In the genomic region with DNA sequence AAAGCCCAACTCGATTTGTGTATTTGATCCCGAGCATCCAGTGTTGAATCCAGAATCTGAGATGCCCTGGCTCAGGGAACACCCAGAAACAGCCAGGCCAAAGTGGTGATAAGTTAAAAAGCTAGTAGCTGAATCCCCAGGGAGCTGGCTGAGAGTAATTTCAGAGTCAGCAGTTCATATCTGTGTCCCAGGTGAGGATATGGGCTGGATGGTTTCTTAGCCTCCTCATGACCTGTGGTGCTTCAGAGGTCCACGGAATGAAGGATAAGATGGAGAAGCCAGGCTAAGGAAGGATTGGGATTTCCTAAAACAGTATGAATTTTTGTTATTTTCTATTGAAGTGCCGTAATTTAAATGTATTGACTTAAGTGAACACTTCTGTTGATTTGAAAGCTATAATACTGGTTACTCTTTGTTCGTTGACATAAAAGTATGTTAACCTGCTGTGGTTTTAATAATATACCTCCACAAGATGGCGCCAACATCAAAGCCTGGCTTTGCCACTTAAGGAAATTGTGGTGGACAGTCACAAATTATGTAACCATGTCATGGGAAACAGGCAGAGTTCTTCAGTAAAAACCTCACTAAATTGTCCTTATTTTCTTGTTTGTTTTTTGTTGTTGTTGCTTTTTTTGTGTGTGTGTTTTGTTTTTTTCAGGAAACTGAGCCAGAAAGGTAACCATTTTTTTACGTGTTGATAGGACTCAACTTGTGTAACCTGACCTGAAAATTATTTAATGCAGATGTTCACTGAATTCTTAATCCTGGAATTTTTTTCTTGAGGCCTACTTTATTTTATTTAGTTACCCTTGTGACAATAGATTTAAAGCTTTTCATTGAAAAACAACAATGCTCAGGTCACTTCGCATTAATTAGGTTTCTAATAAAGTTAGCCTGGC, we compare ENCODE assay signal across 1 cellular context.
TF ChIP-seq lines count a peak whose summit lies in the region.

No MANE protein-coding gene starts in this region.

TF ChIP-seq in HepG2, 621 proteins besides CTCF, POLR2A, EP300 and RAD21 (continued from another document):
- TF ChIP-seq, protein P1, sequence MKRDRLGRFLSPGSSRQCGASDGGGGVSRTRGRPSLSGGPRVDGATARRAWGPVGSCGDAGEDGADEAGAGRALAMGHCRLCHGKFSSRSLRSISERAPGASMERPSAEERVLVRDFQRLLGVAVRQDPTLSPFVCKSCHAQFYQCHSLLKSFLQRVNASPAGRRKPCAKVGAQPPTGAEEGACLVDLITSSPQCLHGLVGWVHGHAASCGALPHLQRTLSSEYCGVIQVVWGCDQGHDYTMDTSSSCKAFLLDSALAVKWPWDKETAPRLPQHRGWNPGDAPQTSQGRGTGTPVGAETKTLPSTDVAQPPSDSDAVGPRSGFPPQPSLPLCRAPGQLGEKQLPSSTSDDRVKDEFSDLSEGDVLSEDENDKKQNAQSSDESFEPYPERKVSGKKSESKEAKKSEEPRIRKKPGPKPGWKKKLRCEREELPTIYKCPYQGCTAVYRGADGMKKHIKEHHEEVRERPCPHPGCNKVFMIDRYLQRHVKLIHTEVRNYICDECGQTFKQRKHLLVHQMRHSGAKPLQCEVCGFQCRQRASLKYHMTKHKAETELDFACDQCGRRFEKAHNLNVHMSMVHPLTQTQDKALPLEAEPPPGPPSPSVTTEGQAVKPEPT (CRISPR knock-in tag; IDR thresholded peaks at IDR 0.05; ENCODE audit: low read depth): no peak
- peak; percentile 89 for TF ChIP-seq STAG1 (CRISPR knock-in tag; IDR thresholded peaks at IDR 0.05)
- TF ChIP-seq ZNF296 (CRISPR knock-in tag; conservative IDR thresholded peaks at IDR 0.05): no peak
- peak; percentile 80 for TF ChIP-seq MIXL1 (CRISPR knock-in tag; IDR thresholded peaks at IDR 0.05)
- peak; percentile 38; the same call in 1 of the 2 replicates for TF ChIP-seq GATAD2A (CRISPR knock-in tag; IDR thresholded peaks at IDR 0.05)
- no peak for TF ChIP-seq PCBP1 (IDR thresholded peaks at IDR 0.05; ENCODE audit: borderline replicate concordance, low read depth, low read length)
- TF ChIP-seq, protein P2, sequence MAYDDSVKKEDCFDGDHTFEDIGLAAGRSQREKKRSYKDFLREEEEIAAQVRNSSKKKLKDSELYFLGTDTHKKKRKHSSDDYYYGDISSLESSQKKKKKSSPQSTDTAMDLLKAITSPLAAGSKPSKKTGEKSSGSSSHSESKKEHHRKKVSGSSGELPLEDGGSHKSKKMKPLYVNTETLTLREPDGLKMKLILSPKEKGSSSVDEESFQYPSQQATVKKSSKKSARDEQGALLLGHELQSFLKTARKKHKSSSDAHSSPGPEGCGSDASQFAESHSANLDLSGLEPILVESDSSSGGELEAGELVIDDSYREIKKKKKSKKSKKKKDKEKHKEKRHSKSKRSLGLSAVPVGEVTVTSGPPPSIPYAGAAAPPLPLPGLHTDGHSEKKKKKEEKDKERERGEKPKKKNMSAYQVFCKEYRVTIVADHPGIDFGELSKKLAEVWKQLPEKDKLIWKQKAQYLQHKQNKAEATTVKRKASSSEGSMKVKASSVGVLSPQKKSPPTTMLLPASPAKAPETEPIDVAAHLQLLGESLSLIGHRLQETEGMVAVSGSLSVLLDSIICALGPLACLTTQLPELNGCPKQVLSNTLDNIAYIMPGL (CRISPR knock-in tag; IDR thresholded peaks at IDR 0.05; ENCODE audit: borderline replicate concordance in 1 of 2, low read depth in 1 of 2): peak in 1 of 2 experiments; percentile 35; a peak in 1 of 4 replicates
- TF ChIP-seq, protein P3, sequence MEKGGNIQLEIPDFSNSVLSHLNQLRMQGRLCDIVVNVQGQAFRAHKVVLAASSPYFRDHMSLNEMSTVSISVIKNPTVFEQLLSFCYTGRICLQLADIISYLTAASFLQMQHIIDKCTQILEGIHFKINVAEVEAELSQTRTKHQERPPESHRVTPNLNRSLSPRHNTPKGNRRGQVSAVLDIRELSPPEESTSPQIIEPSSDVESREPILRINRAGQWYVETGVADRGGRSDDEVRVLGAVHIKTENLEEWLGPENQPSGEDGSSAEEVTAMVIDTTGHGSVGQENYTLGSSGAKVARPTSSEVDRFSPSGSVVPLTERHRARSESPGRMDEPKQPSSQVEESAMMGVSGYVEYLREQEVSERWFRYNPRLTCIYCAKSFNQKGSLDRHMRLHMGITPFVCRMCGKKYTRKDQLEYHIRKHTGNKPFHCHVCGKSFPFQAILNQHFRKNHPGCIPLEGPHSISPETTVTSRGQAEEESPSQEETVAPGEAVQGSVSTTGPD (CRISPR knock-in tag; IDR thresholded peaks at IDR 0.05): no peak
- TF ChIP-seq MBNL3 (CRISPR knock-in tag; conservative IDR thresholded peaks at IDR 0.05): no peak
- TF ChIP-seq, protein P4, sequence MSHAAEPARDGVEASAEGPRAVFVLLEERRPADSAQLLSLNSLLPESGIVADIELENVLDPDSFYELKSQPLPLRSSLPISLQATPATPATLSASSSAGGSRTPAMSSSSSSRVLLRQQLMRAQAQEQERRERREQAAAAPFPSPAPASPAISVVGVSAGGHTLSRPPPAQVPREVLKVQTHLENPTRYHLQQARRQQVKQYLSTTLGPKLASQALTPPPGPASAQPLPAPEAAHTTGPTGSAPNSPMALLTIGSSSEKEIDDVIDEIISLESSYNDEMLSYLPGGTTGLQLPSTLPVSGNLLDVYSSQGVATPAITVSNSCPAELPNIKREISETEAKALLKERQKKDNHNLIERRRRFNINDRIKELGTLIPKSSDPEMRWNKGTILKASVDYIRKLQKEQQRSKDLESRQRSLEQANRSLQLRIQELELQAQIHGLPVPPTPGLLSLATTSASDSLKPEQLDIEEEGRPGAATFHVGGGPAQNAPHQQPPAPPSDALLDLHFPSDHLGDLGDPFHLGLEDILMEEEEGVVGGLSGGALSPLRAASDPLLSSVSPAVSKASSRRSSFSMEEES (CRISPR knock-in tag; IDR thresholded peaks at IDR 0.05): 0 out of 2 replicates have a peak, but pooled peaks have one; percentile 26
- TF ChIP-seq ZEB1 (IDR thresholded peaks at IDR 0.05; ENCODE audit: insufficient replicate concordance, low read depth): no peak
- no peak for TF ChIP-seq BRD4 (CRISPR knock-in tag; IDR thresholded peaks at IDR 0.05)
- TF ChIP-seq SRSF1 (optimal IDR thresholded peaks at IDR 0.05; ENCODE audit: low read depth, low read length): no peak
- peak; percentile 64 for TF ChIP-seq CEBPG (CRISPR knock-in tag; IDR thresholded peaks at IDR 0.05)
- TF ChIP-seq, protein P5, sequence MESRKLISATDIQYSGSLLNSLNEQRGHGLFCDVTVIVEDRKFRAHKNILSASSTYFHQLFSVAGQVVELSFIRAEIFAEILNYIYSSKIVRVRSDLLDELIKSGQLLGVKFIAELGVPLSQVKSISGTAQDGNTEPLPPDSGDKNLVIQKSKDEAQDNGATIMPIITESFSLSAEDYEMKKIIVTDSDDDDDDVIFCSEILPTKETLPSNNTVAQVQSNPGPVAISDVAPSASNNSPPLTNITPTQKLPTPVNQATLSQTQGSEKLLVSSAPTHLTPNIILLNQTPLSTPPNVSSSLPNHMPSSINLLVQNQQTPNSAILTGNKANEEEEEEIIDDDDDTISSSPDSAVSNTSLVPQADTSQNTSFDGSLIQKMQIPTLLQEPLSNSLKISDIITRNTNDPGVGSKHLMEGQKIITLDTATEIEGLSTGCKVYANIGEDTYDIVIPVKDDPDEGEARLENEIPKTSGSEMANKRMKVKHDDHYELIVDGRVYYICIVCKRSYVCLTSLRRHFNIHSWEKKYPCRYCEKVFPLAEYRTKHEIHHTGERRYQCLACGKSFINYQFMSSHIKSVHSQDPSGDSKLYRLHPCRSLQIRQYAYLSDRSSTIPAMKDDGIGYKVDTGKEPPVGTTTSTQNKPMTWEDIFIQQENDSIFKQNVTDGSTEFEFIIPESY (CRISPR knock-in tag; IDR thresholded peaks at IDR 0.05): no peak
- TF ChIP-seq ZNF570 (CRISPR knock-in tag; IDR thresholded peaks at IDR 0.05; ENCODE audit: borderline replicate concordance): no peak
- TF ChIP-seq KDM5B (CRISPR knock-in tag; IDR thresholded peaks at IDR 0.05; ENCODE audit: borderline replicate concordance): no peak
- TF ChIP-seq ZFP1 (CRISPR knock-in tag; IDR thresholded peaks at IDR 0.05): no peak
- no peak for TF ChIP-seq MAZ (IDR thresholded peaks at IDR 0.05; ENCODE audit: borderline replicate concordance, low read depth, low read length)
- TF ChIP-seq MAZ (CRISPR knock-in tag; IDR thresholded peaks at IDR 0.05; ENCODE audit: low read depth): no peak
- TF ChIP-seq ZNF510 (CRISPR knock-in tag; IDR thresholded peaks at IDR 0.05; ENCODE audit: low read depth): no peak
- peak; percentile 80 for TF ChIP-seq SRF (IDR thresholded peaks at IDR 0.05; ENCODE audit: low read depth, low read length)
- TF ChIP-seq NONO (IDR thresholded peaks at IDR 0.05): no peak
- TF ChIP-seq NONO (CRISPR knock-in tag; conservative IDR thresholded peaks at IDR 0.05): no peak
- TF ChIP-seq MATR3 (CRISPR knock-in tag; IDR thresholded peaks at IDR 0.05): no peak
- TF ChIP-seq, protein P6, sequence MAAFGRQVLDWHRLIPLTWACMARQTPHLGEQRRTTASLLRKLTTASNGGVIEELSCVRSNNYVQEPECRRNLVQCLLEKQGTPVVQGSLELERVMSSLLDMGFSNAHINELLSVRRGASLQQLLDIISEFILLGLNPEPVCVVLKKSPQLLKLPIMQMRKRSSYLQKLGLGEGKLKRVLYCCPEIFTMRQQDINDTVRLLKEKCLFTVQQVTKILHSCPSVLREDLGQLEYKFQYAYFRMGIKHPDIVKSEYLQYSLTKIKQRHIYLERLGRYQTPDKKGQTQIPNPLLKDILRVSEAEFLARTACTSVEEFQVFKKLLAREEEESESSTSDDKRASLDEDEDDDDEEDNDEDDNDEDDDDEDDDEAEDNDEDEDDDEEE (CRISPR knock-in tag; IDR thresholded peaks at IDR 0.05): no peak
- TF ChIP-seq SMARCE1 (IDR thresholded peaks at IDR 0.05; ENCODE audit: borderline replicate concordance): no peak
- no peak for TF ChIP-seq TAF15 (IDR thresholded peaks at IDR 0.05; ENCODE audit: low read depth, low read length, poor library complexity, severe bottlenecking)
- 0 out of 2 replicates have a peak, but pooled peaks have one; percentile 38 for TF ChIP-seq RBFOX2 (IDR thresholded peaks at IDR 0.05; ENCODE audit: low read depth, low read length)
- TF ChIP-seq ZNF678 (CRISPR knock-in tag; IDR thresholded peaks at IDR 0.05): no peak
- TF ChIP-seq KDM3A (CRISPR knock-in tag; IDR thresholded peaks at IDR 0.05; ENCODE audit: low read depth): 0 out of 2 replicates have a peak, but pooled peaks have one; percentile 46
- no peak for TF ChIP-seq MAF1 (CRISPR knock-in tag; IDR thresholded peaks at IDR 0.05; ENCODE audit: borderline replicate concordance)
- TF ChIP-seq ZNF75D (CRISPR knock-in tag; IDR thresholded peaks at IDR 0.05; ENCODE audit: borderline replicate concordance): no peak
- 0 out of 2 replicates have a peak, but pooled peaks have one; percentile 31 for TF ChIP-seq BCL6 (CRISPR knock-in tag; IDR thresholded peaks at IDR 0.05)
- TF ChIP-seq SKI (IDR thresholded peaks at IDR 0.05; ENCODE audit: partially characterized antibody): no peak
- TF ChIP-seq, protein P7, sequence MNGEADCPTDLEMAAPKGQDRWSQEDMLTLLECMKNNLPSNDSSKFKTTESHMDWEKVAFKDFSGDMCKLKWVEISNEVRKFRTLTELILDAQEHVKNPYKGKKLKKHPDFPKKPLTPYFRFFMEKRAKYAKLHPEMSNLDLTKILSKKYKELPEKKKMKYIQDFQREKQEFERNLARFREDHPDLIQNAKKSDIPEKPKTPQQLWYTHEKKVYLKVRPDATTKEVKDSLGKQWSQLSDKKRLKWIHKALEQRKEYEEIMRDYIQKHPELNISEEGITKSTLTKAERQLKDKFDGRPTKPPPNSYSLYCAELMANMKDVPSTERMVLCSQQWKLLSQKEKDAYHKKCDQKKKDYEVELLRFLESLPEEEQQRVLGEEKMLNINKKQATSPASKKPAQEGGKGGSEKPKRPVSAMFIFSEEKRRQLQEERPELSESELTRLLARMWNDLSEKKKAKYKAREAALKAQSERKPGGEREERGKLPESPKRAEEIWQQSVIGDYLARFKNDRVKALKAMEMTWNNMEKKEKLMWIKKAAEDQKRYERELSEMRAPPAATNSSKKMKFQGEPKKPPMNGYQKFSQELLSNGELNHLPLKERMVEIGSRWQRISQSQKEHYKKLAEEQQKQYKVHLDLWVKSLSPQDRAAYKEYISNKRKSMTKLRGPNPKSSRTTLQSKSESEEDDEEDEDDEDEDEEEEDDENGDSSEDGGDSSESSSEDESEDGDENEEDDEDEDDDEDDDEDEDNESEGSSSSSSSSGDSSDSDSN (CRISPR knock-in tag; IDR thresholded peaks at IDR 0.05): no peak
- no peak for TF ChIP-seq ZNF790 (CRISPR knock-in tag; IDR thresholded peaks at IDR 0.05; ENCODE audit: borderline replicate concordance)
- no peak for TF ChIP-seq ZNF883 (CRISPR knock-in tag; IDR thresholded peaks at IDR 0.05; ENCODE audit: not compliant biosample characterization)
- TF ChIP-seq SMC3 (IDR thresholded peaks at IDR 0.05; ENCODE audit: low read length): peak; percentile 89
- peak; percentile 83 for TF ChIP-seq ELF3 (CRISPR knock-in tag; IDR thresholded peaks at IDR 0.05)
- TF ChIP-seq JUND (CRISPR knock-in tag; IDR thresholded peaks at IDR 0.05): no peak
- TF ChIP-seq, protein P8, sequence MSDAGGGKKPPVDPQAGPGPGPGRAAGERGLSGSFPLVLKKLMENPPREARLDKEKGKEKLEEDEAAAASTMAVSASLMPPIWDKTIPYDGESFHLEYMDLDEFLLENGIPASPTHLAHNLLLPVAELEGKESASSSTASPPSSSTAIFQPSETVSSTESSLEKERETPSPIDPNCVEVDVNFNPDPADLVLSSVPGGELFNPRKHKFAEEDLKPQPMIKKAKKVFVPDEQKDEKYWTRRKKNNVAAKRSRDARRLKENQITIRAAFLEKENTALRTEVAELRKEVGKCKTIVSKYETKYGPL (CRISPR knock-in tag; IDR thresholded peaks at IDR 0.05): peak; percentile 99
- TF ChIP-seq ZNF703 (CRISPR knock-in tag; IDR thresholded peaks at IDR 0.05; ENCODE audit: borderline replicate concordance): 0 out of 2 replicates have a peak, but pooled peaks have one; percentile 23
TF ChIP-seq in HepG2: peak in this region for 16.
